In genomic region chr20:35134472-35134871, GRCh38 we compare ENCODE assay signal across 18 cellular contexts. TPM values are rescaled to one million over a fixed set of nuclear protein-coding genes. Genes with fewer than 3 reads are reported as not detected.
DNase-seq lines count a peak whose midpoint lies in the region; ATAC-seq, FAIRE-seq and TF ChIP-seq lines count a peak whose summit lies in the region.
"Had no signal": no experiment of that assay in that cellular context is flagged by ENCODE, and none has a peak within 500 bp of the region (broad histone marks: within the 10 kb centered on the region; RNA-seq: fewer than 3 reads in every experiment).

No MANE protein-coding gene starts in this region.

- H3K4me2 ChIP-seq in A549: no peak overlapping the region
- peak overlapping the region; percentile 13 for H3K4me2 ChIP-seq in astrocyte (ENCODE audit: low read length)

- CTCF ChIA-PET in A549 (lab: Yijun Ruan, JAX): interaction anchor here (0.6 to 3.3 kb wide), 4 partner anchors 38 to 280 kb away, joined by 3 to 14 read pairs (median 3); no protein-coding TSS in a partner anchor

- TF ChIP-seq RAD21 in A549 (conservative IDR thresholded peaks at IDR 0.05 in 1 of 2, IDR thresholded peaks at IDR 0.05 in 1 of 2): no peak

- no peak for TF ChIP-seq EP300 in A549 (IDR thresholded peaks at IDR 0.05)

- TF ChIP-seq POLR2A in A549 (IDR thresholded peaks at IDR 0.05; ENCODE audit: low read length) (no peak), gastrocnemius medialis (IDR thresholded peaks at IDR 0.05) (no peak)

- H3K27me3 ChIP-seq in astrocyte (ENCODE audit: insufficient read depth, low read length) (no peaks in the 10 kb centered on the region), gastrocnemius medialis (no peaks in the 10 kb centered on the region)
- H3K27me3 ChIP-seq: left lung had no signal

- FAIRE-seq in A549 (lab: Jason Lieb, UNC): no peak
- no peak for FAIRE-seq in astrocyte (lab: Jason Lieb, UNC)

- DNase-seq in A549 (ENCODE audit: low read depth in 1 of 2, low spot score in 1 of 2) (no peak), astrocyte (ENCODE audit: low read depth) (no peak), left cardiac atrium (peak; percentile 78), gastrocnemius medialis (no peak), CD14-positive monocyte (ENCODE audit: low spot score) (no peak), NCI-H1694 treated with DMSO at 0.1 percent for 48 hours (lab: John Stamatoyannopoulos, UW) (no peak), NCI-H748 treated with DMSO at 0.1 percent for 48 hours (lab: John Stamatoyannopoulos, UW) (no peak)
- no peak for DNase-seq in natural killer cell treated with Interleukin-12 subunit alpha and Interleukin-12 subunit beta and Interleukin-15 and Interleukin-18, amount 100 ng/mL, for 72 hours (ENCODE audit: low spot score)
- DNase-seq: activated CD4-positive, alpha-beta memory T cell treated with anti-CD3 and anti-CD28 coated beads for 36 hours; anterior cingulate cortex; left lung; naive B cell; NCI-H1694; NCI-H446; stimulated activated CD4-positive, alpha-beta T cell treated with anti-CD3 and anti-CD28 coated beads, Interleukin-2, amount 100 ng/mL, for 24 hours had no signal

- in situ Hi-C loops in gastrocnemius medialis (cut with MboI; ENCODE audit: low sequenced_read_pairs in 4 of 4): no loop called here

- H3K27ac ChIP-seq in A549 (peak overlapping the region; percentile 71 to 78), astrocyte (ENCODE audit: low read depth, low read length) (no peak overlapping the region), gastrocnemius medialis (peak overlapping the region; percentile 24 to 67 (median 34))
- H3K27ac ChIP-seq: left lung had no signal

- intact Hi-C loops in left cardiac atrium (cut with DNase I): loop anchor here in 1 of 2 donors (5.0 kb wide), 1 partner anchor 37 kb away; no protein-coding TSS in a partner anchor
- intact Hi-C loops in gastrocnemius medialis (cut with DNase I; ENCODE audit: low total_unique reads): no loop called here
- intact Hi-C loops in CD14-positive monocyte (cut with micrococcal nuclease): no loop called here

- H3K4me3 ChIP-seq in A549: no peak overlapping the region
- no peak overlapping the region for H3K4me3 ChIP-seq in astrocyte (ENCODE audit: insufficient read depth, low read depth, low read length)
- H3K4me3 ChIP-seq in gastrocnemius medialis: no peak overlapping the region
- H3K4me3 ChIP-seq: left lung had no signal

- H3K36me3 ChIP-seq in astrocyte (ENCODE audit: insufficient read depth, low read length): peaks cover 27% of the 10 kb centered on the region
- H3K36me3 ChIP-seq in gastrocnemius medialis: peaks cover 0 to 70% of the 10 kb centered on the region in 2 donors

- no peak for ATAC-seq in A549
- ATAC-seq in left cardiac atrium: peak; percentile 67 to 68
- ATAC-seq in gastrocnemius medialis: no peak
- ATAC-seq in natural killer cell treated with Interleukin-12 subunit alpha and Interleukin-12 subunit beta and Interleukin-15 and Interleukin-18, amount 100 ng/mL, for 72 hours: no peak
- ATAC-seq: HCT116, left lung had no signal

- WGBS in A549 (ENCODE audit: missing lambda C conversion rate): 92% methylated on average over 9 of the region's 9 CpGs

- H3K27ac Mint-ChIP-seq in astrocyte (ENCODE audit: unreplicated experiment) (peak overlapping the region; percentile 34), CD14-positive monocyte (peak overlapping the region in 3 of 7 donors; percentile 4 to 68 (median 21))
- no peak overlapping the region for H3K27ac Mint-ChIP-seq in natural killer cell treated with Interleukin-12 subunit alpha and Interleukin-12 subunit beta and Interleukin-15 and Interleukin-18, amount 100 ng/mL, for 72 hours
- H3K27ac Mint-ChIP-seq: activated CD4-positive, alpha-beta memory T cell treated with anti-CD3 and anti-CD28 coated beads for 36 hours; activated T-helper 1 cell treated with anti-CD3 and anti-CD28 coated beads, Interleukin-12 subunit alpha, Interleukin-12 subunit beta, Interleukin-2, Interleukin-4 antibody, amounts not matched to agents 30 ng/mL and 10 ng/mL and 1 ng/mL, durations not matched to agents 14 hours and 24 hours and 36 hours; type B pancreatic cell had no signal

- no peak overlapping the region for H2AFZ ChIP-seq in astrocyte (ENCODE audit: low read depth, low read length)

- H3K9me3 ChIP-seq in A549 (no peaks in the 10 kb centered on the region), astrocyte (ENCODE audit: insufficient read depth, low read depth, low read length) (no peaks in the 10 kb centered on the region), gastrocnemius medialis (no peaks in the 10 kb centered on the region)
- H3K9me3 ChIP-seq: left lung had no signal

- H3K79me2 ChIP-seq in astrocyte (ENCODE audit: insufficient read depth, low read length): no peaks in the 10 kb centered on the region

- H3K9me3 Mint-ChIP-seq in astrocyte (ENCODE audit: unreplicated experiment) (no peaks in the 10 kb centered on the region), CD14-positive monocyte (peaks cover 0 to 2% (median 0%) of the 10 kb centered on the region in 7 donors)
- H3K9me3 Mint-ChIP-seq in natural killer cell treated with Interleukin-12 subunit alpha and Interleukin-12 subunit beta and Interleukin-15 and Interleukin-18, amount 100 ng/mL, for 72 hours: no peaks in the 10 kb centered on the region
- H3K9me3 Mint-ChIP-seq: activated CD4-positive, alpha-beta memory T cell treated with anti-CD3 and anti-CD28 coated beads for 36 hours; activated T-helper 1 cell treated with anti-CD3 and anti-CD28 coated beads, Interleukin-12 subunit alpha, Interleukin-12 subunit beta, Interleukin-2, Interleukin-4 antibody, amounts not matched to agents 30 ng/mL and 10 ng/mL and 1 ng/mL, durations not matched to agents 14 hours and 24 hours and 36 hours; naive B cell; type B pancreatic cell had no signal

- H3K27me3 Mint-ChIP-seq in astrocyte (ENCODE audit: low read depth, unreplicated experiment) (no peaks in the 10 kb centered on the region), CD14-positive monocyte (ENCODE audit: low read depth in 3 of 3) (peaks cover 0 to 1% (median 0%) of the 10 kb centered on the region in 3 donors)
- no peaks in the 10 kb centered on the region for H3K27me3 Mint-ChIP-seq in natural killer cell treated with Interleukin-12 subunit alpha and Interleukin-12 subunit beta and Interleukin-15 and Interleukin-18, amount 100 ng/mL, for 72 hours
- H3K27me3 Mint-ChIP-seq: activated CD4-positive, alpha-beta memory T cell treated with anti-CD3 and anti-CD28 coated beads for 36 hours; naive B cell; type B pancreatic cell had no signal

- H3K4me1 Mint-ChIP-seq in astrocyte (ENCODE audit: low read depth, unreplicated experiment) (peaks cover 4% of the 10 kb centered on the region), CD14-positive monocyte (no peaks in the 10 kb centered on the region)
- H3K4me1 Mint-ChIP-seq in natural killer cell treated with Interleukin-12 subunit alpha and Interleukin-12 subunit beta and Interleukin-15 and Interleukin-18, amount 100 ng/mL, for 72 hours (ENCODE audit: low read depth in 2 of 2): peaks cover 5% of the 10 kb centered on the region in 2 donors
- H3K4me1 Mint-ChIP-seq: naive B cell had no signal

- H3K36me3 Mint-ChIP-seq in astrocyte (ENCODE audit: low read depth, unreplicated experiment): peaks cover 21% of the 10 kb centered on the region
- H3K36me3 Mint-ChIP-seq in CD14-positive monocyte: peaks cover 80 to 94% of the 10 kb centered on the region in 2 donors
- peaks cover 9% of the 10 kb centered on the region for H3K36me3 Mint-ChIP-seq in natural killer cell treated with Interleukin-12 subunit alpha and Interleukin-12 subunit beta and Interleukin-15 and Interleukin-18, amount 100 ng/mL, for 72 hours

- H4K20me1 ChIP-seq in astrocyte (ENCODE audit: insufficient read depth, low read length): no peaks in the 10 kb centered on the region

- H3K9ac ChIP-seq in astrocyte (ENCODE audit: low read length): no peak overlapping the region

- peaks cover 46% of the 10 kb centered on the region for H3K4me1 ChIP-seq in A549
- peaks cover 18% of the 10 kb centered on the region for H3K4me1 ChIP-seq in astrocyte (ENCODE audit: insufficient read depth, low read length)
- H3K4me1 ChIP-seq in gastrocnemius medialis: no peaks in the 10 kb centered on the region

- TF ChIP-seq CTCF in A549 (IDR thresholded peaks at IDR 0.05): no peak
- TF ChIP-seq CTCF in astrocyte (IDR thresholded peaks at IDR 0.05; ENCODE audit: insufficient read depth, low read depth, low read length): no peak
- TF ChIP-seq CTCF in gastrocnemius medialis (IDR thresholded peaks at IDR 0.05 in 4 of 5, conservative IDR thresholded peaks at IDR 0.05 in 1 of 5): no peak
- no peak for TF ChIP-seq CTCF in CD14-positive monocyte (IDR thresholded peaks at IDR 0.05)

- POLR2A ChIA-PET in A549 (lab: Yijun Ruan, JAX): no interaction called here

- H3K4me3 Mint-ChIP-seq in astrocyte (ENCODE audit: unreplicated experiment) (peak overlapping the region; percentile 54), CD14-positive monocyte (no peak overlapping the region)
- no peak overlapping the region for H3K4me3 Mint-ChIP-seq in natural killer cell treated with Interleukin-12 subunit alpha and Interleukin-12 subunit beta and Interleukin-15 and Interleukin-18, amount 100 ng/mL, for 72 hours
- H3K4me3 Mint-ChIP-seq: activated CD4-positive, alpha-beta memory T cell treated with anti-CD3 and anti-CD28 coated beads for 36 hours; activated T-helper 1 cell treated with anti-CD3 and anti-CD28 coated beads, Interleukin-12 subunit alpha, Interleukin-12 subunit beta, Interleukin-2, Interleukin-4 antibody, amounts not matched to agents 30 ng/mL and 10 ng/mL and 1 ng/mL, durations not matched to agents 14 hours and 24 hours and 36 hours; naive B cell; type B pancreatic cell had no signal

RNA-seq across cellular contexts. Expression of gene EDEM2, which starts 12.7 kb away (rescaled TPM):
- 41.2 and 41.6 TPM in 2 replicates for polyA plus RNA-seq in A549 (2011; rRNA removed)
- 40.9 and 49.9 TPM in 2 replicates for polyA plus RNA-seq in A549 (2012; cell fraction: cytosol; rRNA removed)
- polyA plus RNA-seq in A549 (2012; cell fraction: nucleus; rRNA removed): 40.4 and 42.3 TPM in 2 replicates
- polyA plus RNA-seq in A549 (2017; fragmentation: RNase III; extraction: RNeasy Plus Mini Kit Qiagen cat#74134 plus additional on column Dnase treatment): 48.9 to 52.0 TPM (median 51.2 TPM) in 3 replicates
- 36.1 and 36.2 TPM in 2 replicates for polyA minus RNA-seq in A549 (2011; rRNA and poly(A)+ RNA removed)
- total RNA-seq in astrocyte: 32.5 and 33.4 TPM in 2 replicates
- total RNA-seq in left cardiac atrium: 10 to 100 TPM; 16.6 to 25.6 TPM
- total RNA-seq in gastrocnemius medialis: 10 to 100 TPM in 1 of 4 donors, 1 to 10 TPM in 3; 7.2 to 12.2 (median 9.5) TPM
- 10 to 100 TPM; 75.6 to 86.1 TPM for polyA plus RNA-seq in CD14-positive monocyte
- total RNA-seq in natural killer cell treated with Interleukin-12 subunit alpha and Interleukin-12 subunit beta and Interleukin-15 and Interleukin-18, amount 100 ng/mL, for 72 hours: 10 to 100 TPM; 27.8 to 29.2 TPM

RNA-seq across cellular contexts. Expression of gene PROCR, which starts 37.4 kb away (rescaled TPM):
- 123 and 127 TPM in 2 replicates for polyA plus RNA-seq in A549 (2011; rRNA removed)
- 183 and 229 TPM in 2 replicates for polyA plus RNA-seq in A549 (2012; cell fraction: cytosol; rRNA removed)
- 195 and 257 TPM in 2 replicates for polyA plus RNA-seq in A549 (2012; cell fraction: nucleus; rRNA removed)
- polyA plus RNA-seq in A549 (2017; fragmentation: RNase III; extraction: RNeasy Plus Mini Kit Qiagen cat#74134 plus additional on column Dnase treatment): 132 to 149 TPM (median 134 TPM) in 3 replicates
- 57.6 and 61.8 TPM in 2 replicates for polyA minus RNA-seq in A549 (2011; rRNA and poly(A)+ RNA removed)
- 36.2 and 39.5 TPM in 2 replicates for total RNA-seq in astrocyte
- 10 to 100 TPM; 26.9 to 41.9 TPM for total RNA-seq in left cardiac atrium
- total RNA-seq in gastrocnemius medialis: 10 to 100 TPM in 1 of 4 donors, 1 to 10 TPM in 3; 5.6 to 19.4 (median 7.3) TPM
- polyA plus RNA-seq in CD14-positive monocyte: under 1 TPM; 0.43 to 0.90 TPM
- 1 to 10 TPM in 1 of 2 donors, under 1 TPM in 1; 0.53 to 2.5 TPM for total RNA-seq in natural killer cell treated with Interleukin-12 subunit alpha and Interleukin-12 subunit beta and Interleukin-15 and Interleukin-18, amount 100 ng/mL, for 72 hours

RNA-seq across cellular contexts. Expression of gene TRPC4AP, which starts 41.9 kb away (rescaled TPM):
- polyA plus RNA-seq in A549 (2011; rRNA removed): 55.3 and 64.6 TPM in 2 replicates
- polyA plus RNA-seq in A549 (2012; cell fraction: cytosol; rRNA removed): 51.8 and 65.8 TPM in 2 replicates
- polyA plus RNA-seq in A549 (2012; cell fraction: nucleus; rRNA removed): 118 and 120 TPM in 2 replicates
- 49.5 to 51.4 TPM (median 50.7 TPM) in 3 replicates for polyA plus RNA-seq in A549 (2017; fragmentation: RNase III; extraction: RNeasy Plus Mini Kit Qiagen cat#74134 plus additional on column Dnase treatment)
- polyA minus RNA-seq in A549 (2011; rRNA and poly(A)+ RNA removed): 70.9 and 76.2 TPM in 2 replicates
- 92.0 and 92.6 TPM in 2 replicates for total RNA-seq in astrocyte
- total RNA-seq in left cardiac atrium: 10 to 100 TPM; 32.6 to 47.1 TPM
- 10 to 100 TPM; 58.4 to 67.4 (median 63.5) TPM for total RNA-seq in gastrocnemius medialis
- 10 to 100 TPM; 80.8 to 88.6 TPM for polyA plus RNA-seq in CD14-positive monocyte
- 10 to 100 TPM; 62.8 to 86.4 TPM for total RNA-seq in natural killer cell treated with Interleukin-12 subunit alpha and Interleukin-12 subunit beta and Interleukin-15 and Interleukin-18, amount 100 ng/mL, for 72 hours

Comparison
In these comparisons a context has a peak if more than half of its experiments do, and no peak if none do; other contexts are left out.
1. ATAC-seq: peak in left cardiac atrium (2 of 2); none in A549 (0 of 2), gastrocnemius medialis (0 of 2) and natural killer cell treated with Interleukin-12 subunit alpha and Interleukin-12 subunit beta and Interleukin-15 and Interleukin-18, amount 100 ng/mL, for 72 hours (0 of 2).